28 cellular contexts compared by ENCODE assay signal in the genomic region with DNA sequence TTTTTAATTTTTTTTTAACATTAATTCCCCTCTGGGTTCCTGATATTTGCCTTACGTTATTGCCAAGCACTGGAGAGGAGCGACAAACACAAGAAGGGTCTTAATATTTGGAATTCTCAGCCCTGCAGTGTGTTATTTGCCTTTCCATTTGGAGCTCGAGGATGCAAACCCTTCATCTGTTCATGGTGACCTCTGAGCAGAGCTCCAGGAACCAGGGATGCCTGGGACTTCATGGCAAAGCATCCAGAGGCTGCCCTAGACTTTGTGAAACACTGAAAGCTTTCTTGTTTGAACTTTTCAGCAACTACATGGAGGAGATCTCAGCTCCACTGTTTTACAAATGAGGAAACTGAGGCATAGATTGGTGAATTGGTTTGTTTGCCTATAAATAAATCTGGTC.
"Had no signal": no experiment of that assay in that cellular context is flagged by ENCODE, and none has a peak within 500 bp of the region (broad histone marks: within the 10 kb centered on the region; RNA-seq: fewer than 3 reads in every experiment).

No MANE protein-coding gene starts in this region.

- H3K4me1 Mint-ChIP-seq: natural killer cell; stimulated activated effector memory CD8-positive, alpha-beta T cell treated with anti-CD3 and anti-CD28 coated beads, Interleukin-12 subunit alpha, Interleukin-12 subunit beta, amount 100 ng/mL, for 72 hours; stimulated activated naive B cell treated with anti-CD40 and anti-IgM and Interleukin-4, amounts not matched to agents 10 μg/mL and 1 μg/mL and 100 μg/mL, for 72 hours had no signal

- H3K27me3 ChIP-seq: neural progenitor cell, ovary, right lobe of liver, sigmoid colon, stomach, thyroid gland, tibial nerve, upper lobe of left lung, uterus had no signal

- ATAC-seq: natural killer cell; psoas muscle; right cardiac atrium; right lobe of liver; stimulated activated effector memory CD8-positive, alpha-beta T cell treated with anti-CD3 and anti-CD28 coated beads, Interleukin-12 subunit alpha, Interleukin-12 subunit beta, amount 100 ng/mL, for 72 hours; stimulated activated naive B cell treated with anti-CD40 and anti-IgM and Interleukin-4, amounts not matched to agents 10 μg/mL and 1 μg/mL and 100 μg/mL, for 72 hours had no signal

- H3K4me3 Mint-ChIP-seq: natural killer cell; nephron; neural progenitor cell; stimulated activated effector memory CD8-positive, alpha-beta T cell treated with anti-CD3 and anti-CD28 coated beads, Interleukin-12 subunit alpha, Interleukin-12 subunit beta, amount 100 ng/mL, for 72 hours; stimulated activated naive B cell treated with anti-CD40 and anti-IgM and Interleukin-4, amounts not matched to agents 10 μg/mL and 1 μg/mL and 100 μg/mL, for 72 hours; stimulated activated naive CD8-positive, alpha-beta T cell treated with anti-CD3 and anti-CD28 coated beads, Interleukin-15, Interleukin-2, amounts not matched to agents 100 ng/mL and 50 ng/mL, for 24 hours had no signal

- H3K27ac ChIP-seq: neural progenitor cell, ovary, parathyroid adenoma, psoas muscle, right lobe of liver, sigmoid colon, stomach, thoracic aorta, thyroid gland, tibial nerve, upper lobe of left lung, uterus had no signal

- H3K36me3 Mint-ChIP-seq: natural killer cell; neural progenitor cell; stimulated activated effector memory CD8-positive, alpha-beta T cell treated with anti-CD3 and anti-CD28 coated beads, Interleukin-12 subunit alpha, Interleukin-12 subunit beta, amount 100 ng/mL, for 72 hours; stimulated activated naive B cell treated with anti-CD40 and anti-IgM and Interleukin-4, amounts not matched to agents 10 μg/mL and 1 μg/mL and 100 μg/mL, for 72 hours had no signal

- H3K36me3 ChIP-seq: neural progenitor cell, ovary, right lobe of liver, sigmoid colon, stomach, thoracic aorta, thyroid gland, tibial nerve, upper lobe of left lung, uterus had no signal

- H3K4me3 ChIP-seq: neural progenitor cell, ovary, psoas muscle, right lobe of liver, sigmoid colon, stomach, thoracic aorta, thyroid gland, tibial nerve, upper lobe of left lung, uterus had no signal

- H3K27ac Mint-ChIP-seq: natural killer cell; nephron; progenitor cell of endocrine pancreas; stimulated activated effector memory CD8-positive, alpha-beta T cell treated with anti-CD3 and anti-CD28 coated beads, Interleukin-12 subunit alpha, Interleukin-12 subunit beta, amount 100 ng/mL, for 72 hours; stimulated activated naive B cell treated with anti-CD40 and anti-IgM and Interleukin-4, amounts not matched to agents 10 μg/mL and 1 μg/mL and 100 μg/mL, for 72 hours; stimulated activated naive CD8-positive, alpha-beta T cell treated with anti-CD3 and anti-CD28 coated beads, Interleukin-15, Interleukin-2, amounts not matched to agents 100 ng/mL and 50 ng/mL, for 24 hours had no signal

- H3K4me1 ChIP-seq: parathyroid adenoma, psoas muscle, right lobe of liver, tibial nerve, upper lobe of left lung, uterus had no signal

- H3K9me3 Mint-ChIP-seq: neural progenitor cell had no signal

- DNase-seq: natural killer cell; occipital lobe; ovary; posterior cingulate gyrus; psoas muscle; right cardiac atrium; right lobe of liver; sigmoid colon; small intestine; stimulated activated CD4-positive, alpha-beta T cell treated with anti-CD3 and anti-CD28 coated beads, Interleukin-15, amount 100 ng/mL, for 24 hours; stimulated activated CD4-positive, alpha-beta T cell treated with anti-CD3 and anti-CD28 coated beads, Interleukin-2, amount 100 ng/mL, for 24 hours; stimulated activated CD4-positive, alpha-beta T cell treated with anti-CD3 and anti-CD28 coated beads, Interleukin-2, amount 100 ng/mL, for 48 hours; stimulated activated CD4-positive, alpha-beta T cell treated with anti-CD3 and anti-CD28 coated beads, Interleukin-4, amount 100 ng/mL, for 24 hours; stimulated activated naive B cell treated with anti-CD40 and anti-IgM and Interleukin-4, amounts not matched to agents 10 μg/mL and 1 μg/mL and 100 μg/mL, for 72 hours; stimulated activated naive CD4-positive, alpha-beta T cell treated with Interleukin-2 at 50 U/mL for 16 hours; stomach; thyroid gland; trophoblast cell; upper lobe of left lung; uterus had no signal

- H3K9me3 ChIP-seq: ovary, psoas muscle, right lobe of liver, sigmoid colon, stomach, thoracic aorta, thyroid gland, upper lobe of left lung, uterus had no signal

- H3K27me3 Mint-ChIP-seq: stimulated activated naive CD8-positive, alpha-beta T cell treated with anti-CD3 and anti-CD28 coated beads, Interleukin-15, Interleukin-2, amounts not matched to agents 100 ng/mL and 50 ng/mL, for 24 hours had no signal
